In genomic region chr2:172887280-172887679, GRCh38 we compare ENCODE assay signal across 23 cellular contexts.
"Had no signal": no experiment of that assay in that cellular context is flagged by ENCODE, and none has a peak within 500 bp of the region (broad histone marks: within the 10 kb centered on the region; RNA-seq: fewer than 3 reads in every experiment).

No MANE protein-coding gene starts in this region.

- H3K27ac ChIP-seq: KMS-11, SJSA1, SK-N-MC had no signal

- H3K4me2 ChIP-seq: KMS-11 had no signal

- H3K4me3 ChIP-seq: K562, SJSA1, SK-N-MC had no signal

- ATAC-seq: K562 had no signal

- H3K4me3 Mint-ChIP-seq: IgD-negative memory B cell had no signal

- DNase-seq: Kasumi-1, MV-4-11, NCI-H1048, NCI-H1105, NCI-H1417, NCI-H1436 treated with DMSO at 0.1 percent for 48 hours, NCI-H1694, NCI-H187 treated with DMSO at 0.1 percent for 48 hours, NCI-H2029 treated with DMSO at 0.1 percent for 48 hours, NCI-H2171, NCI-H226, NCI-H446, NCI-H510A, NCI-H526, NCI-H774, Right ventricle myocardium superior, RPMI8226, SIG-M5 had no signal

- H3K9ac ChIP-seq: KMS-11 had no signal

- H3K36me3 Mint-ChIP-seq: IgD-negative memory B cell had no signal

- H3K9me3 ChIP-seq: SJSA1 had no signal

- H3K4me1 Mint-ChIP-seq: IgD-negative memory B cell had no signal

- H3K36me3 ChIP-seq: SJSA1 had no signal

- H3K27ac Mint-ChIP-seq: IgD-negative memory B cell had no signal

- H3K4me1 ChIP-seq: SJSA1 had no signal

- H3K9me3 Mint-ChIP-seq: IgD-negative memory B cell had no signal
